In the genomic region with DNA sequence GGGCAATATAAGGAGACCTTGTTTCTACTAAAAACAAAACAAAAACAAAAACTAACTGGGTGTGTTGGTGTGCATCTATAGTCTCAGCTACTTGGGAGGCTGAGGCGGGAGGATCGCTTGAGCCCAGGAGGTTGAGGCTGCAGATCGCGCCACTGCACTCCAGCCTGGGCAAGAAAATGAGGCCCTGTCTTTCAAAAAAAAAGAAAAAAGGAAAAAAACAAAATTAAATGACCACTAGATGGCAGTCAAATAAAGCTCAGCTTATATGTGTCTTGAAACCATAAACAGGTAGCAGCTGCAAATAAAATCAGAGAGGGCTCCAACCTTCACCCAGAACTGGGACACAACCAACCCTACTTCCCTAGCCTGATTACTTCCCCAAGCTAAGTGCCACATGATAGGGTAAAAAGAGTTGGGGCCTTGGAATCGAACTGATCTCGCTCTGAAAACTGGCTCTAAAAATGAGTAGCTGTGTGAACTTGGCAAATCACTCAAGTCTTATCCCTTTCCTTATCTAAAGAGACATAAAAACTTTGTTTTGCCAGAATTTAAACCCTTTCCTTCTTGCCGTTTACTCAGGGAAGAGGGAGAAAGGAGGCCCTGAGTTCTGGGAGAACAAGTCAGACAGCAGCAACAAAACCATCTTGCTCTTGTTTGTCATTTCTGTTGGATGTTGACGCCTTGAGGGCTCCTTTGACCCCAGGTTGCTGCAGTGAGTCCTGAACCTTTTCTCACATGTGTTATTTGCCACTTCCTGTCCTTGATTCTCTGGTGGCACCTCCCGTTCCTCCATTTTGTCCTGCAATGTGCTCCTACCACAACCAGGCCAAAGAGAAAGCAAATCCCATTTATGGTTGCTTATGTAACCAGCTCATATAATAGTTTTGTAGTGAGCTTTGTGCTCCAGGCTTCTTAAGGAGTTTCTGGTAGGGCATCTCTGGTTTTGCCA, we compare ENCODE assay signal across 8 cellular contexts.
DNase-seq lines count a peak whose midpoint lies in the region; ATAC-seq and TF ChIP-seq lines count a peak whose summit lies in the region.

No MANE protein-coding gene starts in this region.

- H3K4me1 Mint-ChIP-seq in activated CD4-positive, alpha-beta T cell treated with anti-CD3 and anti-CD28 coated beads for 36 hours, result peaks cover 11% of the 10 kb centered on the region

- H3K36me3 ChIP-seq in HEK293 (ENCODE audit: control insufficient read depth in 2 of 2, insufficient read depth in 1 of 2, low read length in 2 of 2), result no peaks in the 10 kb centered on the region
- no peaks in the 10 kb centered on the region for H3K36me3 ChIP-seq in parathyroid adenoma (ENCODE audit: control insufficient read depth, insufficient read depth, low read length)

- H3K36me3 Mint-ChIP-seq in activated CD4-positive, alpha-beta T cell treated with anti-CD3 and anti-CD28 coated beads for 36 hours (ENCODE audit: low read depth), result no peaks in the 10 kb centered on the region

- CTCF ChIA-PET in activated CD4-positive, alpha-beta T cell treated with anti-CD3 and anti-CD28 coated beads for 36 hours (lab: Charles Lee), result interaction anchor here (0.6 to 2.5 kb wide), 39 partner anchors 9 to 361 kb away, joined by 3 to 83 read pairs (median 4); a partner anchor contains a TSS
- CTCF ChIA-PET in HEK293 (lab: Yijun Ruan, JAX), result interaction anchor here (0.5 to 6.3 kb wide), 56 partner anchors 9 to 1324 kb away, joined by 3 to 122 read pairs (median 4); a partner anchor contains a TSS

- no peak overlapping the region for H3K4me3 ChIP-seq in HEK293 (ENCODE audit: low read depth, low read length)
- no peak overlapping the region for H3K4me3 ChIP-seq in fibroblast of villous mesenchyme (ENCODE audit: low read depth, low read length)
- H3K4me3 ChIP-seq in parathyroid adenoma (ENCODE audit: low read depth, low read length), result no peak overlapping the region

- intact Hi-C loops in activated CD4-positive, alpha-beta T cell treated with anti-CD3 and anti-CD28 coated beads for 36 hours (cut with DNase I, micrococcal nuclease), result loop anchor here (1.0 kb wide), 3 partner anchors 103 to 217 kb away; no protein-coding TSS in a partner anchor

- POLR2A ChIA-PET in activated CD4-positive, alpha-beta T cell treated with anti-CD3 and anti-CD28 coated beads for 36 hours (lab: Charles Lee), result no interaction called here
- POLR2A ChIA-PET in HEK293 (lab: Yijun Ruan, JAX), result interaction anchor here (1.5 to 2.1 kb wide), 2 partner anchors 103 to 154 kb away, joined by 6 to 12 read pairs; a partner anchor contains a TSS

- H3K27me3 Mint-ChIP-seq in activated CD4-positive, alpha-beta T cell treated with anti-CD3 and anti-CD28 coated beads for 36 hours, result no peaks in the 10 kb centered on the region

- H3K4me1 ChIP-seq in HEK293 (ENCODE audit: control insufficient read depth, insufficient read depth, low read length), result peaks cover 23% of the 10 kb centered on the region
- peaks cover 7% of the 10 kb centered on the region for H3K4me1 ChIP-seq in parathyroid adenoma

- no peaks in the 10 kb centered on the region for H3K27me3 ChIP-seq in parathyroid adenoma (ENCODE audit: control insufficient read depth, insufficient read depth, low read length)

- no peaks in the 10 kb centered on the region for H3K9me3 ChIP-seq in HEK293 (ENCODE audit: control insufficient read depth, insufficient read depth, low read depth, low read length)
- no peaks in the 10 kb centered on the region for H3K9me3 ChIP-seq in parathyroid adenoma (ENCODE audit: control insufficient read depth, low read length)

- TF ChIP-seq CTCF in HEK293 (tag by site-specific recombination; IDR thresholded peaks at IDR 0.05) (peak; percentile 75; the same call in 1 of the 2 replicates), fibroblast of villous mesenchyme (IDR thresholded peaks at IDR 0.05; ENCODE audit: insufficient read depth, low read depth, low read length) (peak; percentile 59), parathyroid adenoma (IDR thresholded peaks at IDR 0.05) (peak; percentile 62)

- H3K27ac ChIP-seq in HEK293 (ENCODE audit: extremely low read depth, low read depth, low read length) (no peak overlapping the region), parathyroid adenoma (no peak overlapping the region)

- H3K4me2 ChIP-seq in parathyroid adenoma (ENCODE audit: low read length), result no peak overlapping the region

- H3K27ac Mint-ChIP-seq in activated CD4-positive, alpha-beta T cell treated with anti-CD3 and anti-CD28 coated beads for 36 hours, result peak overlapping the region; percentile 63

- no peaks in the 10 kb centered on the region for H3K9me3 Mint-ChIP-seq in activated CD4-positive, alpha-beta T cell treated with anti-CD3 and anti-CD28 coated beads for 36 hours (ENCODE audit: low read depth)

- H2AFZ ChIP-seq in parathyroid adenoma, result peak overlapping the region; percentile 56

- H3K79me2 ChIP-seq in parathyroid adenoma, result no peaks in the 10 kb centered on the region

- H3K9ac ChIP-seq in parathyroid adenoma, result no peak overlapping the region

- H3K4me3 Mint-ChIP-seq in activated CD4-positive, alpha-beta T cell treated with anti-CD3 and anti-CD28 coated beads for 36 hours, result no peak overlapping the region

- ATAC-seq in activated CD4-positive, alpha-beta T cell treated with anti-CD3 and anti-CD28 coated beads for 36 hours, result peak; percentile 68
- no peak for ATAC-seq in GM21723 (IDR thresholded peaks at IDR 0.05; ENCODE audit: unreplicated experiment)

- peak; percentile 30 for DNase-seq in activated CD4-positive, alpha-beta T cell treated with anti-CD3 and anti-CD28 coated beads for 36 hours
- DNase-seq in activated CD4-positive, alpha-beta T cell treated with anti-CD3 and anti-CD28 coated beads for 1 hour, result no peak
- DNase-seq in NCI-H1417 treated with DMSO at 0.1 percent for 48 hours (lab: John Stamatoyannopoulos, UW), result peak; percentile 25
- DNase-seq in UCSD-AML1 (lab: John Stamatoyannopoulos, UW; ENCODE audit: unreplicated experiment), result peak; percentile 15
- DNase-seq in fibroblast of villous mesenchyme (ENCODE audit: low read depth), result peak; percentile 53

TF ChIP-seq in HEK293, 187 proteins besides CTCF, POLR2A, EP300 and RAD21 (continues in another document):
- TF ChIP-seq ZBTB8A (tag by site-specific recombination; IDR thresholded peaks at IDR 0.05) (peak; percentile 71), TRIM28 (IDR thresholded peaks at IDR 0.05; ENCODE audit: borderline replicate concordance, low read length) (peak; percentile 40; the same call in 1 of the 2 replicates), ZXDB (tag by site-specific recombination; IDR thresholded peaks at IDR 0.05) (peak; percentile 29; the same call in 1 of the 2 replicates), ZNF2 (tag by site-specific recombination; IDR thresholded peaks at IDR 0.05) (peak; percentile 46; the same call in 1 of the 2 replicates), ZNF221 (tag by site-specific recombination; IDR thresholded peaks at IDR 0.05; ENCODE audit: borderline replicate concordance) (no peak), ZNF16 (tag by site-specific recombination; IDR thresholded peaks at IDR 0.05; ENCODE audit: low read depth) (no peak), OVOL3 (tag by site-specific recombination; IDR thresholded peaks at IDR 0.05) (no peak), ZNF600 (tag by site-specific recombination; IDR thresholded peaks at IDR 0.05) (no peak), ZNF121 (tag by site-specific recombination; IDR thresholded peaks at IDR 0.05) (peak; percentile 53; the same call in 1 of the 2 replicates), ZEB2 (tag by site-specific recombination; IDR thresholded peaks at IDR 0.05) (0 out of 2 replicates have a peak, but pooled peaks have one; percentile 52), ZNF561 (tag by site-specific recombination; IDR thresholded peaks at IDR 0.05; ENCODE audit: borderline replicate concordance) (0 out of 2 replicates have a peak, but pooled peaks have one; percentile 23), ZNF654 (tag by site-specific recombination; IDR thresholded peaks at IDR 0.05; ENCODE audit: low read depth) (peak; percentile 98), BCL11B (tag by site-specific recombination; IDR thresholded peaks at IDR 0.05; ENCODE audit: low read depth) (no peak), SALL2 (tag by site-specific recombination; IDR thresholded peaks at IDR 0.05; ENCODE audit: borderline replicate concordance) (no peak), ZNF324 (tag by site-specific recombination; IDR thresholded peaks at IDR 0.05) (peak; percentile 64; the same call in 1 of the 2 replicates), ZNF530 (tag by site-specific recombination; IDR thresholded peaks at IDR 0.05; ENCODE audit: low read depth) (no peak), ZNF629 (tag by site-specific recombination; IDR thresholded peaks at IDR 0.05) (peak; percentile 29; the same call in 1 of the 2 replicates), SCRT2 (tag by site-specific recombination; IDR thresholded peaks at IDR 0.05) (peak; percentile 44; the same call in 1 of the 2 replicates), ZNF560 (tag by site-specific recombination; IDR thresholded peaks at IDR 0.05; ENCODE audit: borderline replicate concordance) (no peak)
- TF ChIP-seq, protein P1, sequence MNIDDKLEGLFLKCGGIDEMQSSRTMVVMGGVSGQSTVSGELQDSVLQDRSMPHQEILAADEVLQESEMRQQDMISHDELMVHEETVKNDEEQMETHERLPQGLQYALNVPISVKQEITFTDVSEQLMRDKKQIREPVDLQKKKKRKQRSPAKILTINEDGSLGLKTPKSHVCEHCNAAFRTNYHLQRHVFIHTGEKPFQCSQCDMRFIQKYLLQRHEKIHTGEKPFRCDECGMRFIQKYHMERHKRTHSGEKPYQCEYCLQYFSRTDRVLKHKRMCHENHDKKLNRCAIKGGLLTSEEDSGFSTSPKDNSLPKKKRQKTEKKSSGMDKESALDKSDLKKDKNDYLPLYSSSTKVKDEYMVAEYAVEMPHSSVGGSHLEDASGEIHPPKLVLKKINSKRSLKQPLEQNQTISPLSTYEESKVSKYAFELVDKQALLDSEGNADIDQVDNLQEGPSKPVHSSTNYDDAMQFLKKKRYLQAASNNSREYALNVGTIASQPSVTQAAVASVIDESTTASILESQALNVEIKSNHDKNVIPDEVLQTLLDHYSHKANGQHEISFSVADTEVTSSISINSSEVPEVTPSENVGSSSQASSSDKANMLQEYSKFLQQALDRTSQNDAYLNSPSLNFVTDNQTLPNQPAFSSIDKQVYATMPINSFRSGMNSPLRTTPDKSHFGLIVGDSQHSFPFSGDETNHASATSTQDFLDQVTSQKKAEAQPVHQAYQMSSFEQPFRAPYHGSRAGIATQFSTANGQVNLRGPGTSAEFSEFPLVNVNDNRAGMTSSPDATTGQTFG (tag by site-specific recombination; IDR thresholded peaks at IDR 0.05; ENCODE audit: borderline replicate concordance), result no peak
- TF ChIP-seq, protein P2, sequence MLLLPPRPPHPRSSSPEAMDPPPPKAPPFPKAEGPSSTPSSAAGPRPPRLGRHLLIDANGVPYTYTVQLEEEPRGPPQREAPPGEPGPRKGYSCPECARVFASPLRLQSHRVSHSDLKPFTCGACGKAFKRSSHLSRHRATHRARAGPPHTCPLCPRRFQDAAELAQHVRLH (tag by site-specific recombination; IDR thresholded peaks at IDR 0.05), result peak; percentile 83
